ENCODE assay signal across 8 cellular contexts in genomic region chr7:43905209-43905946, GRCh38. TPM values are rescaled to one million over a fixed set of nuclear protein-coding genes. Genes with fewer than 3 reads are reported as not detected.
DNase-seq lines count a peak whose midpoint lies in the region; TF ChIP-seq lines count a peak whose summit lies in the region.

No MANE protein-coding gene starts in this region.

- no peaks in the 10 kb centered on the region for H3K27me3 Mint-ChIP-seq in mesothelial cell of epicardium (ENCODE audit: low read depth)

- no peak overlapping the region for H3K27ac ChIP-seq in DOHH2 (ENCODE audit: low read depth, low read length)
- peak overlapping the region; percentile 81 for H3K27ac ChIP-seq in duodenal mucosa (ENCODE audit: low read depth, low read length)

- peak overlapping the region; percentile 9 for H3K9ac ChIP-seq in NT2/D1 (ENCODE audit: insufficient read length, low read depth)
- peak overlapping the region; percentile 90 to 92 for H3K9ac ChIP-seq in duodenal mucosa (ENCODE audit: low read depth in 1 of 2, low read length in 2 of 2)

- peak overlapping the region; percentile 95 for H3K4me3 Mint-ChIP-seq in mesothelial cell of epicardium

- H3K27me3 ChIP-seq in DOHH2 (ENCODE audit: control insufficient read depth, low read length) (no peaks in the 10 kb centered on the region), NT2/D1 (ENCODE audit: insufficient read depth, insufficient read length) (peaks cover 14% of the 10 kb centered on the region), duodenal mucosa (ENCODE audit: control insufficient read depth in 1 of 2, insufficient read depth in 2 of 2, low read length in 2 of 2) (no peaks in the 10 kb centered on the region)

- DNase-seq in NT2/D1 (ENCODE audit: low read depth, low spot score) (no peak), mesothelial cell of epicardium (ENCODE audit: low spot score in 2 of 2, unreplicated experiment in 2 of 2) (no peak), GM19238 (ENCODE audit: insufficient read length, low spot score) (no peak), NCI-H146 treated with DMSO at 0.1 percent for 48 hours (lab: John Stamatoyannopoulos, UW; ENCODE audit: unreplicated experiment) (no peak), D341Med (ENCODE audit: low spot score) (no peak), AML-193 (lab: John Stamatoyannopoulos, UW) (no peak)

- TF ChIP-seq CTCF in DOHH2 (IDR thresholded peaks at IDR 0.05; ENCODE audit: low read depth, low read length, poor library complexity, severe bottlenecking): no peak
- TF ChIP-seq CTCF in mesothelial cell of epicardium (IDR thresholded peaks at IDR 0.05; ENCODE audit: unreplicated experiment): no peak

- H3K4me1 Mint-ChIP-seq in mesothelial cell of epicardium: peaks cover 16% of the 10 kb centered on the region

- no peaks in the 10 kb centered on the region for H3K9me2 ChIP-seq in DOHH2 (replicated peaks; ENCODE audit: control insufficient read depth, low read length)

- 0 out of 2 replicates have a peak, but pooled peaks cover 3% of the 10 kb centered on the region for H4K20me1 ChIP-seq in DOHH2 (ENCODE audit: control insufficient read depth, insufficient read depth, low read depth, low read length)

- H3K36me3 ChIP-seq in DOHH2 (ENCODE audit: control insufficient read depth, low read length) (no peaks in the 10 kb centered on the region), NT2/D1 (ENCODE audit: insufficient read depth, insufficient read length, low read length) (no peaks in the 10 kb centered on the region), duodenal mucosa (ENCODE audit: control insufficient read depth in 1 of 2, insufficient read depth in 2 of 2, low read length in 2 of 2) (peaks cover 0 to 16% of the 10 kb centered on the region in 2 donors)

- H3F3A ChIP-seq in DOHH2 (ENCODE audit: control insufficient read depth, insufficient read depth): peaks cover 14% of the 10 kb centered on the region

- H3K79me2 ChIP-seq in DOHH2 (ENCODE audit: control insufficient read depth, low read length): peaks cover 60% of the 10 kb centered on the region

- H3K4me1 ChIP-seq in DOHH2 (ENCODE audit: control insufficient read depth, low read length): peaks cover 20% of the 10 kb centered on the region
- H3K4me1 ChIP-seq in NT2/D1 (ENCODE audit: insufficient read depth, insufficient read length): peaks cover 4% of the 10 kb centered on the region
- peaks cover 0 to 26% of the 10 kb centered on the region in 2 donors for H3K4me1 ChIP-seq in duodenal mucosa (ENCODE audit: control insufficient read depth in 1 of 2, insufficient read depth in 2 of 2, low read length in 2 of 2)

- H3K9me3 ChIP-seq in DOHH2 (ENCODE audit: control insufficient read depth, insufficient read depth, low read length): no peaks in the 10 kb centered on the region
- no peaks in the 10 kb centered on the region for H3K9me3 ChIP-seq in NT2/D1 (ENCODE audit: insufficient read depth, low read length)
- H3K9me3 ChIP-seq in duodenal mucosa (ENCODE audit: control insufficient read depth in 1 of 2, low read length in 2 of 2): no peaks in the 10 kb centered on the region

- H3K4me2 ChIP-seq in DOHH2 (ENCODE audit: low read length): peak overlapping the region; percentile 66

- no peaks in the 10 kb centered on the region for H3K9me3 Mint-ChIP-seq in mesothelial cell of epicardium

- no peaks in the 10 kb centered on the region for H3K36me3 Mint-ChIP-seq in mesothelial cell of epicardium

- H3K27ac Mint-ChIP-seq in mesothelial cell of epicardium: peak overlapping the region; percentile 99

- H3K4me3 ChIP-seq in DOHH2 (ENCODE audit: low read length) (peak overlapping the region; percentile 76), NT2/D1 (ENCODE audit: insufficient read length, low read depth) (peak overlapping the region; percentile 55), duodenal mucosa (ENCODE audit: low read depth in 1 of 2, low read length in 2 of 2) (peak overlapping the region; percentile 86)

RNA-seq across cellular contexts. Expression of gene URGCP, which starts 1.0 kb away (rescaled TPM):
- 36.8 to 42.5 TPM (median 38.8 TPM) in 3 replicates for total RNA-seq in mesothelial cell of epicardium

RNA-seq across cellular contexts. Expression of gene UBE2D4, which starts 20.9 kb away (rescaled TPM):
- 8.9 to 10.1 TPM (median 10.1 TPM) in 3 replicates for total RNA-seq in mesothelial cell of epicardium

RNA-seq across cellular contexts. Expression of gene MRPS24, which starts 36.1 kb away (rescaled TPM):
- 59.4 to 66.6 TPM (median 65.5 TPM) in 3 replicates for total RNA-seq in mesothelial cell of epicardium
